ENCODE assay signal across 2 cellular contexts in the genomic region with DNA sequence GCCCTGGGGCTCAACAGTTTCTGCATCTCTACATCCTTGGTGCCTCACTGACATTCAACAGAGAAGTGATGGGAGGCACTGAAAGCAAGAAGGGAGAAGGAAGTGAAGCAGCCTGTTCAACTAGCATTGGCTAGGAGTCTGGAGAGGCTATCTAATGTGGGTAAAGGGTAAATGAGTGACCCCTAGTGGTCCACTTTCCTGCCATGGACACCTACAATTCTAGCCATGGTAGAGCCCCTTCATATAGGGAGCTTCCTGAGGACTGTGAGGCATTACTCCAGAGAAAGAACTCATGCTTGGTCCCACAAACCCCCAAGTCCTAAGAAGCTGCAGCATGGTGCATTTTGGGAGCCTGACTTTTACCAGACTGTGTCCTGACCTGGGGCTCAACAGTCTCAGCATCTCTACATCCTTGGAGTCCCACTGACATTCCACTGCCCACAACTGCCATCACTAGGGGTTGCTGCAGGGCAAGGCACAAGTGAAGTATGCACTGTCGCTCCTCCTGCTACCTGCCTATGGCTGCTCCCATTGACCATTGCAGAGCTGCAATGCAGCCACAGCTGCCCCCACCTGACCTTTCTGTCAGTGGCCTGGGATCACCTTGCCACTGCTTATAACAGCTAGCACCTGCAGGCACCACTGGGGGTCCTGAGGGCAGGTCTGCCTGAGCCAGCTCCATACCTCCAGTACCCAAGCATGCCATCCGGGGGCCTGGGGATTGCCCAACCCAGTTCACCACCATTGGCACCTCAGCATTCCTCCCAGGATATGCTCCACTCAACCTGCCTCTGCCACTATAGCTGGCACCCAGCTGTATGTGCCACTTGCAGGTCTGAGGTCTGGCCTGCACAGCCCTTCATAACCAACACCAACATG.
TF ChIP-seq lines count a peak whose summit lies in the region.

No MANE protein-coding gene starts in this region.

TF ChIP-seq in IMR-90, 13 proteins besides CTCF, POLR2A, EP300 and RAD21:
- no peak for TF ChIP-seq MAZ (IDR thresholded peaks at IDR 0.05; ENCODE audit: borderline replicate concordance, low read depth, low read length)
- no peak for TF ChIP-seq CEBPB (IDR thresholded peaks at IDR 0.05; ENCODE audit: low read depth, low read length)
- TF ChIP-seq MAFK (IDR thresholded peaks at IDR 0.05; ENCODE audit: low read depth, low read length) = no peak
- TF ChIP-seq MXI1 (IDR thresholded peaks at IDR 0.05; ENCODE audit: borderline replicate concordance, low read depth, low read length) = no peak
- TF ChIP-seq BHLHE40 (IDR thresholded peaks at IDR 0.05; ENCODE audit: low read depth, low read length) = no peak
- TF ChIP-seq RFX5 (IDR thresholded peaks at IDR 0.05; ENCODE audit: low read depth, low read length) = no peak
- no peak for TF ChIP-seq ELK1 (IDR thresholded peaks at IDR 0.05; ENCODE audit: borderline replicate concordance, low read depth, low read length)
- no peak for TF ChIP-seq USF2 (IDR thresholded peaks at IDR 0.05; ENCODE audit: low read depth, low read length)
- no peak for TF ChIP-seq FOS (IDR thresholded peaks at IDR 0.05; ENCODE audit: low read depth, low read length)
- no peak for TF ChIP-seq NFE2L2 (IDR thresholded peaks at IDR 0.05; ENCODE audit: low read depth, low read length)
- TF ChIP-seq CHD1 (IDR thresholded peaks at IDR 0.05; ENCODE audit: low read depth, low read length) = no peak
- TF ChIP-seq RCOR1 (IDR thresholded peaks at IDR 0.05; ENCODE audit: insufficient replicate concordance, low read length) = no peak
- no peak for TF ChIP-seq SMC3 (IDR thresholded peaks at IDR 0.05; ENCODE audit: low read depth, low read length)

TF ChIP-seq in K562, 482 proteins besides CTCF, POLR2A, EP300 and RAD21:
- TF ChIP-seq CREM (IDR thresholded peaks at IDR 0.05; ENCODE audit: low read depth) (0 out of 2 replicates have a peak, but pooled peaks have one; percentile 1), EHMT2 (IDR thresholded peaks at IDR 0.05) (0 out of 2 replicates have a peak, but pooled peaks have one; percentile 8), CTBP1 (IDR thresholded peaks at IDR 0.05; ENCODE audit: borderline replicate concordance) (0 out of 2 replicates have a peak, but pooled peaks have one; percentile 7), JUND (IDR thresholded peaks at IDR 0.05; ENCODE audit: borderline replicate concordance, low read depth, low read length) (no peak), JUND (tag; IDR thresholded peaks at IDR 0.05; ENCODE audit: borderline replicate concordance, low read depth, low read length) (peak; percentile 9; the same call in 1 of the 3 replicates), TEAD1 (CRISPR knock-in tag; IDR thresholded peaks at IDR 0.05) (0 out of 4 replicates have a peak, but pooled peaks of 1 of the 2 experiments have one; percentile 17), DEAF1 (CRISPR knock-in tag; IDR thresholded peaks at IDR 0.05) (0 out of 2 replicates have a peak, but pooled peaks have one; percentile 20), SMC3 (conservative IDR thresholded peaks at IDR 0.05; ENCODE audit: insufficient read depth, low read depth, low read length) (peak; percentile 19; the same call in 1 of the 2 replicates), ASH1L (IDR thresholded peaks at IDR 0.05; ENCODE audit: borderline replicate concordance, low read depth, partially characterized antibody) (no peak), MNT (conservative IDR thresholded peaks at IDR 0.05) (no peak), MYBL2 (IDR thresholded peaks at IDR 0.05; ENCODE audit: low read depth) (no peak), MYBL2 (CRISPR knock-in tag; IDR thresholded peaks at IDR 0.05; ENCODE audit: borderline replicate concordance) (no peak), ZNF280A (IDR thresholded peaks at IDR 0.05; ENCODE audit: low read depth, partially characterized antibody) (no peak), ZNF57 (CRISPR knock-in tag; IDR thresholded peaks at IDR 0.05) (no peak), CC2D1A (IDR thresholded peaks at IDR 0.05) (peak; percentile 52), TCF7L2 (IDR thresholded peaks at IDR 0.05; ENCODE audit: low read depth, low read length) (no peak), SFPQ (IDR thresholded peaks at IDR 0.05; ENCODE audit: low read depth, low read length) (no peak)
